1 cellular context compared by ENCODE assay signal in genomic region chr19:30085394-30085793, GRCh38.
TF ChIP-seq lines count a peak whose summit lies in the region.

No MANE protein-coding gene starts in this region.

TF ChIP-seq in K562, 482 proteins besides CTCF, POLR2A, EP300 and RAD21 (continued from another document):
- TF ChIP-seq UBTF (IDR thresholded peaks at IDR 0.05; ENCODE audit: borderline replicate concordance in 1 of 2, low read depth in 2 of 2, low read length in 2 of 2): 0 out of 4 replicates have a peak, but pooled peaks of 1 of the 2 experiments have one; percentile 32
- TF ChIP-seq, protein P1, sequence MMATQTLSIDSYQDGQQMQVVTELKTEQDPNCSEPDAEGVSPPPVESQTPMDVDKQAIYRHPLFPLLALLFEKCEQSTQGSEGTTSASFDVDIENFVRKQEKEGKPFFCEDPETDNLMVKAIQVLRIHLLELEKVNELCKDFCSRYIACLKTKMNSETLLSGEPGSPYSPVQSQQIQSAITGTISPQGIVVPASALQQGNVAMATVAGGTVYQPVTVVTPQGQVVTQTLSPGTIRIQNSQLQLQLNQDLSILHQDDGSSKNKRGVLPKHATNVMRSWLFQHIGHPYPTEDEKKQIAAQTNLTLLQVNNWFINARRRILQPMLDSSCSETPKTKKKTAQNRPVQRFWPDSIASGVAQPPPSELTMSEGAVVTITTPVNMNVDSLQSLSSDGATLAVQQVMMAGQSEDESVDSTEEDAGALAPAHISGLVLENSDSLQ (IDR thresholded peaks at IDR 0.05): peak; percentile 63
- TF ChIP-seq PHB (CRISPR knock-in tag; IDR thresholded peaks at IDR 0.05): no peak
- TF ChIP-seq U2AF2 (optimal IDR thresholded peaks at IDR 0.05; ENCODE audit: low read depth, low read length): no peak
- no peak for TF ChIP-seq ZFP30 (CRISPR knock-in tag; IDR thresholded peaks at IDR 0.05; ENCODE audit: borderline replicate concordance)
- no peak for TF ChIP-seq XRCC3 (IDR thresholded peaks at IDR 0.05)
- TF ChIP-seq ATF3 (IDR thresholded peaks at IDR 0.05): no peak
- TF ChIP-seq ATF3 (CRISPR knock-in tag; conservative IDR thresholded peaks at IDR 0.05): no peak
